Comparison of ENCODE assay signal across 21 cellular contexts in genomic region chr19:41981724-41982123, GRCh38. TPM values are rescaled to one million over a fixed set of nuclear protein-coding genes. Genes with fewer than 3 reads are reported as not detected.
A peak's percentile ranks its signal among the peaks of the same experiment; 100 is the strongest.
DNase-seq lines count a peak whose midpoint lies in the region; ATAC-seq, FAIRE-seq and TF ChIP-seq lines count a peak whose summit lies in the region.
"Had no signal": no experiment of that assay in that cellular context is flagged by ENCODE, and none has a peak within 500 bp of the region (broad histone marks: within the 10 kb centered on the region; RNA-seq: fewer than 3 reads in every experiment).

No MANE protein-coding gene starts in this region.

- TF ChIP-seq CTCF in heart right ventricle (IDR thresholded peaks at IDR 0.05), result no peak
- no peak for TF ChIP-seq CTCF in HepG2 (CRISPR knock-in tag; IDR thresholded peaks at IDR 0.05)
- no peak for TF ChIP-seq CTCF in SK-N-SH (IDR thresholded peaks at IDR 0.05)

- H3K27ac ChIP-seq in heart right ventricle (no peak overlapping the region), HepG2 (ENCODE audit: extremely low read length, insufficient read depth, low read length) (no peak overlapping the region), substantia nigra (ENCODE audit: low read depth, low read length, poor library complexity, severe bottlenecking) (no peak overlapping the region), SK-N-SH (ENCODE audit: low read depth in 2 of 2, low read length in 1 of 2) (no peak overlapping the region)
- H3K27ac ChIP-seq: 22Rv1; A549; BLaER1 treated with 17β-estradiol and CSF1 and Interleukin-3, amounts not matched to agents 10 nM and 100 nM; C4-2B had no signal

- intact Hi-C loops in Right ventricle myocardium inferior (cut with DNase I), result no loop called here
- intact Hi-C loops in heart right ventricle (cut with DNase I), result no loop called here
- intact Hi-C loops in HepG2 (cut with micrococcal nuclease; ENCODE audit: unreplicated experiment), result no loop called here

- H3K4me1 ChIP-seq in heart right ventricle (peaks cover 0 to 10% (median 4%) of the 10 kb centered on the region in 9 donors), HepG2 (ENCODE audit: insufficient read depth, low read length) (no peaks in the 10 kb centered on the region), SK-N-SH (ENCODE audit: control insufficient read depth in 1 of 2, insufficient read depth in 2 of 2, low read depth in 1 of 2, low read length in 1 of 2) (no peaks in the 10 kb centered on the region)
- H3K4me1 ChIP-seq: A549; BLaER1 treated with 17β-estradiol and CSF1 and Interleukin-3, amounts not matched to agents 10 nM and 100 nM; Caco-2 had no signal

- CTCF ChIA-PET in HepG2 (lab: Yijun Ruan, JAX; ENCODE audit: low intra/inter-chr PET ratio, low total read pairs) (no interaction called here), SK-N-SH (lab: Yijun Ruan, JAX) (interaction anchor here (1.1 kb wide), 1 partner anchor 12 kb away, joined by 3 read pairs; the partner anchor contains the start of gene ATP1A3)

- in situ Hi-C loops in HepG2 (cut with HindIII; ENCODE audit: extremely low pct_ligation_motif_present, low pct_unique_long_range_greater_than_20kb), result no loop called here

- no peaks in the 10 kb centered on the region for H3K9me2 ChIP-seq in SK-N-SH

- no peaks in the 10 kb centered on the region for H3F3A ChIP-seq in SK-N-SH (replicated peaks; ENCODE audit: insufficient read depth)

- DNase-seq in Right ventricle myocardium inferior (ENCODE audit: missing footprints), result peak; percentile 60
- DNase-seq in heart right ventricle, result no peak
- no peak for DNase-seq in HepG2 (ENCODE audit: low spot score)
- DNase-seq in substantia nigra (lab: John Stamatoyannopoulos, UW), result no peak
- no peak for DNase-seq in SK-N-SH
- DNase-seq: AML-193; Caco-2; Calu3; CD4-positive, alpha-beta T cell; CD8-positive, alpha-beta T cell; DMS79 treated with DMSO at 0.1 percent for 48 hours; GF-D8 had no signal

- TF ChIP-seq POLR2A in HepG2 (IDR thresholded peaks at IDR 0.05; ENCODE audit: insufficient read depth in 1 of 2, low read depth in 2 of 2, low read length in 2 of 2), result no peak

- H3K9me3 ChIP-seq in heart right ventricle (no peaks in the 10 kb centered on the region), HepG2 (ENCODE audit: low read length) (no peaks in the 10 kb centered on the region), SK-N-SH (no peaks in the 10 kb centered on the region)
- H3K9me3 ChIP-seq: A549; BLaER1 treated with 17β-estradiol and CSF1 and Interleukin-3, amounts not matched to agents 10 nM and 100 nM; Caco-2 had no signal

- no peak overlapping the region for H3K4me2 ChIP-seq in HepG2 (ENCODE audit: low read depth, low read length)
- no peak overlapping the region for H3K4me2 ChIP-seq in SK-N-SH
- H3K4me2 ChIP-seq: A549; BLaER1 treated with 17β-estradiol and CSF1 and Interleukin-3, amounts not matched to agents 10 nM and 100 nM had no signal

- H3K36me3 ChIP-seq in heart right ventricle, result peaks cover 0 to 81% (median 0%) of the 10 kb centered on the region in 9 donors
- no peaks in the 10 kb centered on the region for H3K36me3 ChIP-seq in HepG2 (replicated peaks in 1 of 2; ENCODE audit: control insufficient read depth in 1 of 2, insufficient read depth in 2 of 2, low read length in 2 of 2)
- H3K36me3 ChIP-seq in SK-N-SH (replicated peaks in 1 of 2; ENCODE audit: control insufficient read depth in 1 of 2, insufficient read depth in 2 of 2, low read length in 1 of 2), result no peaks in the 10 kb centered on the region

- ATAC-seq in Right ventricle myocardium inferior, result no peak
- ATAC-seq in heart right ventricle, result no peak
- ATAC-seq in HepG2, result no peak
- ATAC-seq: CD8-positive, alpha-beta T cell; GM12878 had no signal

- WGBS in heart right ventricle, 2 donors, result 82 to 84% methylated on average over 15 of the region's 15 CpGs
- 13% methylated on average over 1 of the region's 15 CpGs for WGBS in HepG2 (ENCODE audit: low lambda C conversion rate)
- 91% methylated on average over 10 of the region's 15 CpGs for WGBS in SK-N-SH (ENCODE audit: low lambda C conversion rate)

- H3K4me3 ChIP-seq in heart right ventricle (no peak overlapping the region), HepG2 (replicated peaks in 1 of 3; ENCODE audit: insufficient read depth in 1 of 3, low read depth in 2 of 3, low read length in 3 of 3) (no peak overlapping the region), SK-N-SH (ENCODE audit: low read depth in 2 of 2, low read length in 1 of 2) (no peak overlapping the region)
- H3K4me3 ChIP-seq: A549; BLaER1 treated with 17β-estradiol and CSF1 and Interleukin-3, amounts not matched to agents 10 nM and 100 nM; GM12878 had no signal

- no peaks in the 10 kb centered on the region for H3K27me3 ChIP-seq in heart right ventricle
- H3K27me3 ChIP-seq in HepG2 (ENCODE audit: control insufficient read depth in 1 of 2, insufficient read depth in 2 of 2, low read length in 2 of 2), result peaks cover 1 to 18% of the 10 kb centered on the region in 2 experiments; a peak in 2 of 5 replicates
- no peaks in the 10 kb centered on the region for H3K27me3 ChIP-seq in SK-N-SH (ENCODE audit: insufficient read depth)
- H3K27me3 ChIP-seq: BLaER1 treated with 17β-estradiol and CSF1 and Interleukin-3, amounts not matched to agents 10 nM and 100 nM had no signal

- BruUV-seq in HepG2 (replicated peaks; lab: Mats Ljungman, UMichigan), result no TSS peak

- no peaks in the 10 kb centered on the region for H4K20me1 ChIP-seq in HepG2 (ENCODE audit: insufficient read depth, low read length)
- no peaks in the 10 kb centered on the region for H4K20me1 ChIP-seq in SK-N-SH (ENCODE audit: insufficient read depth)

- FAIRE-seq in HepG2 (lab: Jason Lieb, UNC), result no peak
- FAIRE-seq: A549, D721Med, G401.6, GM12878, GM12892, GM18507 had no signal

- H3K79me2 ChIP-seq in HepG2 (ENCODE audit: insufficient read depth, low read length) (no peaks in the 10 kb centered on the region), SK-N-SH (ENCODE audit: insufficient read depth) (no peaks in the 10 kb centered on the region)

- H2AFZ ChIP-seq in HepG2 (ENCODE audit: low read length) (no peak overlapping the region), SK-N-SH (ENCODE audit: low read depth) (no peak overlapping the region)

- H3K9ac ChIP-seq in HepG2 (ENCODE audit: insufficient read depth, low read depth, low read length) (no peak overlapping the region), SK-N-SH (no peak overlapping the region)
- H3K9ac ChIP-seq: BLaER1 treated with 17β-estradiol and CSF1 and Interleukin-3, amounts not matched to agents 10 nM and 100 nM had no signal

- TF ChIP-seq RAD21 in HepG2 (CRISPR knock-in tag; IDR thresholded peaks at IDR 0.05), result no peak
- TF ChIP-seq RAD21 in SK-N-SH (IDR thresholded peaks at IDR 0.05; ENCODE audit: low read length), result no peak

- POLR2A ChIA-PET in HepG2 (lab: Yijun Ruan, JAX), result no interaction called here
- POLR2A ChIA-PET in SK-N-SH (lab: Yijun Ruan, JAX), result no interaction called here

- TF ChIP-seq EP300 in HepG2 (IDR thresholded peaks at IDR 0.05; ENCODE audit: low read depth in 2 of 2, low read length in 2 of 2) (no peak), HepG2 (CRISPR knock-in tag; IDR thresholded peaks at IDR 0.05; ENCODE audit: borderline replicate concordance) (no peak), SK-N-SH (IDR thresholded peaks at IDR 0.05; ENCODE audit: borderline replicate concordance in 1 of 2, low read depth in 1 of 2, low read length in 1 of 2) (no peak)

RNA-seq across cellular contexts. Expression of gene ATP1A3, which starts 12.3 kb away (rescaled TPM):
- total RNA-seq in Right ventricle myocardium inferior, result 342 TPM
- total RNA-seq in heart right ventricle, result 100 to 1,000 TPM; 245 to 419 (median 347) TPM
- polyA plus RNA-seq in heart right ventricle, result 10 to 100 TPM; 38.0 to 87.1 TPM
- total RNA-seq in HepG2 (2016; rRNA removed; fragmentation: Illumina TruSeq; extraction: Trizol), result 0.04 TPM in 1 of 2 replicates, not detected in the other
- not detected in 2 replicates for total RNA-seq in HepG2 (2016; cell fraction: cytosol; rRNA removed; fragmentation: Illumina TruSeq; extraction: Trizol; ENCODE audit: low read depth)
- total RNA-seq in HepG2 (2016; cell fraction: insoluble cytoplasmic fraction; rRNA removed; fragmentation: Illumina TruSeq; extraction: Trizol), result 0.04 and 0.13 TPM in 2 replicates
- 0.12 TPM in 1 of 2 replicates, not detected in the other for total RNA-seq in HepG2 (2016; cell fraction: membrane; rRNA removed; fragmentation: Illumina TruSeq; extraction: Trizol)
- 0.12 TPM in 1 of 2 replicates, not detected in the other for total RNA-seq in HepG2 (2016; cell fraction: nucleus; rRNA removed; fragmentation: Illumina TruSeq; extraction: Trizol)
- polyA plus RNA-seq in HepG2 (2011; rRNA removed), result 0.01 TPM in 1 of 2 replicates, not detected in the other
- polyA plus RNA-seq in HepG2 (2011; cell fraction: cytosol; rRNA removed), result 0.01 TPM in 1 of 2 replicates, not detected in the other
- not detected in 2 replicates for polyA plus RNA-seq in HepG2 (2011; cell fraction: nucleus; rRNA removed)
- not detected in 2 replicates for polyA plus RNA-seq in HepG2 (2012)
- 0.03 TPM in 2 replicates for polyA plus RNA-seq in HepG2 (2016; cell fraction: cytosol; fragmentation: Illumina TruSeq; extraction: Trizol; ENCODE audit: low read depth)
- not detected in 2 replicates for polyA plus RNA-seq in HepG2 (2016; cell fraction: insoluble cytoplasmic fraction; fragmentation: Illumina TruSeq; extraction: Trizol; ENCODE audit: low read depth)
- polyA plus RNA-seq in HepG2 (2016; cell fraction: membrane; fragmentation: Illumina TruSeq; extraction: Trizol; ENCODE audit: low read depth), result 0.07 TPM in 1 of 2 replicates, not detected in the other
- polyA plus RNA-seq in HepG2 (2016; cell fraction: nucleus; fragmentation: Illumina TruSeq; extraction: Trizol; ENCODE audit: insufficient read depth, low read depth), result 0.15 and 0.28 TPM in 2 replicates
- polyA minus RNA-seq in HepG2 (2011; rRNA and poly(A)+ RNA removed; ENCODE audit: low replicate concordance), result 0.16 TPM in 1 of 2 replicates, not detected in the other
- not detected in 2 replicates for polyA minus RNA-seq in HepG2 (2011; cell fraction: cytosol; rRNA and poly(A)+ RNA removed)
- polyA minus RNA-seq in HepG2 (2011; cell fraction: nucleus; rRNA and poly(A)+ RNA removed), result not detected in 2 replicates
- 0.75 and 0.77 TPM in 2 replicates for polyA plus RNA-seq in SK-N-SH (2012; rRNA removed)
- polyA plus RNA-seq in SK-N-SH (2012; cell fraction: cytosol; rRNA removed), result 0.80 and 1.9 TPM in 2 replicates
- 0.95 and 1.7 TPM in 2 replicates for polyA plus RNA-seq in SK-N-SH (2012; cell fraction: nucleus; rRNA removed)

RNA-seq across cellular contexts. Expression of gene RABAC1, which starts 22.6 kb away (rescaled TPM):
- total RNA-seq in Right ventricle myocardium inferior, result 68.4 TPM
- total RNA-seq in heart right ventricle, result 100 to 1,000 TPM in 1 of 10 donors, 10 to 100 TPM in 9; 34.5 to 117 (median 46.9) TPM
- 100 to 1,000 TPM; 104 to 270 TPM for polyA plus RNA-seq in heart right ventricle
- 20.7 and 37.4 TPM in 2 replicates for total RNA-seq in HepG2 (2016; rRNA removed; fragmentation: Illumina TruSeq; extraction: Trizol)
- total RNA-seq in HepG2 (2016; cell fraction: cytosol; rRNA removed; fragmentation: Illumina TruSeq; extraction: Trizol; ENCODE audit: low read depth), result 32.7 and 40.5 TPM in 2 replicates
- total RNA-seq in HepG2 (2016; cell fraction: insoluble cytoplasmic fraction; rRNA removed; fragmentation: Illumina TruSeq; extraction: Trizol), result 21.9 and 38.8 TPM in 2 replicates
- 24.1 and 26.6 TPM in 2 replicates for total RNA-seq in HepG2 (2016; cell fraction: membrane; rRNA removed; fragmentation: Illumina TruSeq; extraction: Trizol)
- total RNA-seq in HepG2 (2016; cell fraction: nucleus; rRNA removed; fragmentation: Illumina TruSeq; extraction: Trizol), result 28.4 and 29.8 TPM in 2 replicates
- 74.0 and 91.2 TPM in 2 replicates for polyA plus RNA-seq in HepG2 (2011; rRNA removed)
- 112 and 172 TPM in 2 replicates for polyA plus RNA-seq in HepG2 (2011; cell fraction: cytosol; rRNA removed)
- 93.5 and 96.2 TPM in 2 replicates for polyA plus RNA-seq in HepG2 (2011; cell fraction: nucleus; rRNA removed)
- polyA plus RNA-seq in HepG2 (2012), result 38.2 and 66.0 TPM in 2 replicates
- polyA plus RNA-seq in HepG2 (2016; cell fraction: cytosol; fragmentation: Illumina TruSeq; extraction: Trizol; ENCODE audit: low read depth), result 34.2 and 39.3 TPM in 2 replicates
- polyA plus RNA-seq in HepG2 (2016; cell fraction: insoluble cytoplasmic fraction; fragmentation: Illumina TruSeq; extraction: Trizol; ENCODE audit: low read depth), result 20.0 and 22.5 TPM in 2 replicates
- polyA plus RNA-seq in HepG2 (2016; cell fraction: membrane; fragmentation: Illumina TruSeq; extraction: Trizol; ENCODE audit: low read depth), result 21.0 and 26.9 TPM in 2 replicates
- polyA plus RNA-seq in HepG2 (2016; cell fraction: nucleus; fragmentation: Illumina TruSeq; extraction: Trizol; ENCODE audit: insufficient read depth, low read depth), result 52.4 and 53.1 TPM in 2 replicates
- polyA minus RNA-seq in HepG2 (2011; rRNA and poly(A)+ RNA removed; ENCODE audit: low replicate concordance), result 32.5 and 96.8 TPM in 2 replicates
- 26.4 and 26.8 TPM in 2 replicates for polyA minus RNA-seq in HepG2 (2011; cell fraction: cytosol; rRNA and poly(A)+ RNA removed)
- polyA minus RNA-seq in HepG2 (2011; cell fraction: nucleus; rRNA and poly(A)+ RNA removed), result 21.6 and 26.0 TPM in 2 replicates
- polyA plus RNA-seq in SK-N-SH (2012; rRNA removed), result 252 and 287 TPM in 2 replicates
- polyA plus RNA-seq in SK-N-SH (2012; cell fraction: cytosol; rRNA removed), result 141 and 200 TPM in 2 replicates
- 193 and 241 TPM in 2 replicates for polyA plus RNA-seq in SK-N-SH (2012; cell fraction: nucleus; rRNA removed)

RNA-seq across cellular contexts. Expression of gene ERFL, which starts 53.5 kb away (rescaled TPM):
- total RNA-seq in Right ventricle myocardium inferior, result not detected
- under 1 TPM in 3 of 10 donors, not detected in 7; 0.12 to 0.17 (median 0.13) TPM for total RNA-seq in heart right ventricle
- polyA plus RNA-seq in heart right ventricle, result under 1 TPM; 0.04 to 0.22 TPM
- total RNA-seq in HepG2 (2016; rRNA removed; fragmentation: Illumina TruSeq; extraction: Trizol), result not detected in 2 replicates
- total RNA-seq in HepG2 (2016; cell fraction: cytosol; rRNA removed; fragmentation: Illumina TruSeq; extraction: Trizol; ENCODE audit: low read depth), result not detected in 2 replicates
- total RNA-seq in HepG2 (2016; cell fraction: insoluble cytoplasmic fraction; rRNA removed; fragmentation: Illumina TruSeq; extraction: Trizol), result not detected in 2 replicates
- not detected in 2 replicates for total RNA-seq in HepG2 (2016; cell fraction: membrane; rRNA removed; fragmentation: Illumina TruSeq; extraction: Trizol)
- total RNA-seq in HepG2 (2016; cell fraction: nucleus; rRNA removed; fragmentation: Illumina TruSeq; extraction: Trizol), result not detected in 2 replicates
- not detected in 2 replicates for polyA plus RNA-seq in HepG2 (2011; rRNA removed)
- 0.03 TPM in 1 of 2 replicates, not detected in the other for polyA plus RNA-seq in HepG2 (2011; cell fraction: cytosol; rRNA removed)
- polyA plus RNA-seq in HepG2 (2011; cell fraction: nucleus; rRNA removed), result not detected in 2 replicates
- polyA plus RNA-seq in HepG2 (2012), result 0.07 TPM in 1 of 2 replicates, not detected in the other
- not detected in 2 replicates for polyA plus RNA-seq in HepG2 (2016; cell fraction: cytosol; fragmentation: Illumina TruSeq; extraction: Trizol; ENCODE audit: low read depth)
- not detected in 2 replicates for polyA plus RNA-seq in HepG2 (2016; cell fraction: insoluble cytoplasmic fraction; fragmentation: Illumina TruSeq; extraction: Trizol; ENCODE audit: low read depth)
- polyA plus RNA-seq in HepG2 (2016; cell fraction: membrane; fragmentation: Illumina TruSeq; extraction: Trizol; ENCODE audit: low read depth), result not detected in 2 replicates
- polyA plus RNA-seq in HepG2 (2016; cell fraction: nucleus; fragmentation: Illumina TruSeq; extraction: Trizol; ENCODE audit: insufficient read depth, low read depth), result not detected in 2 replicates
- not detected in 2 replicates for polyA minus RNA-seq in HepG2 (2011; rRNA and poly(A)+ RNA removed; ENCODE audit: low replicate concordance)
- polyA minus RNA-seq in HepG2 (2011; cell fraction: cytosol; rRNA and poly(A)+ RNA removed), result not detected in 2 replicates
- polyA minus RNA-seq in HepG2 (2011; cell fraction: nucleus; rRNA and poly(A)+ RNA removed), result not detected in 2 replicates
- polyA plus RNA-seq in SK-N-SH (2012; rRNA removed), result 0.03 and 0.07 TPM in 2 replicates
- polyA plus RNA-seq in SK-N-SH (2012; cell fraction: cytosol; rRNA removed), result 0.08 TPM in 1 of 2 replicates, not detected in the other
- 0.40 and 0.41 TPM in 2 replicates for polyA plus RNA-seq in SK-N-SH (2012; cell fraction: nucleus; rRNA removed)

Comparison
In these comparisons a context has a peak if more than half of its experiments do, and no peak if none do; other contexts are left out.
1. RNA of gene ATP1A3, which starts 12.3 kb away (total RNA-seq): 245 to 419 TPM in heart right ventricle and 342 TPM in Right ventricle myocardium inferior (single experiment); 0.04 to 0.13 TPM in HepG2; every median in the first group is over 100 times any median in the second.